ENCODE assay signal across 8 cellular contexts in genomic region chr17:63446218-63446980, GRCh38. TPM values are rescaled to one million over a fixed set of nuclear protein-coding genes. Genes with fewer than 3 reads are reported as not detected.
DNase-seq lines count a peak whose midpoint lies in the region; ATAC-seq and TF ChIP-seq lines count a peak whose summit lies in the region.

Gene CYB561, minus strand, starts transcription at chr17:63446306. Its CDS starts 8,759 bp downstream, at chr17:63437547.

- H3K36me3 ChIP-seq in adrenal gland (replicated peaks in 1 of 2): no peaks in the 10 kb centered on the region
- H3K36me3 ChIP-seq in right atrium auricular region: no peaks in the 10 kb centered on the region

- H3K4me1 ChIP-seq in adrenal gland (replicated peaks in 1 of 2): peaks cover 14 to 41% of the 10 kb centered on the region in 2 donors
- H3K4me1 ChIP-seq in right atrium auricular region: peaks cover 0 to 56% of the 10 kb centered on the region in 2 donors

- H3K27me3 ChIP-seq in adrenal gland (no peaks in the 10 kb centered on the region), right atrium auricular region (no peaks in the 10 kb centered on the region)

- TF ChIP-seq RAD21 in Ishikawa (IDR thresholded peaks at IDR 0.05; ENCODE audit: low read depth): peak; percentile 37; the same call in 1 of the 2 replicates

- H3K27ac ChIP-seq in adrenal gland (peak within 1 kb of the TSS in 4 of 5 donors; percentile 62 to 89 (median 74)), right atrium auricular region (peak within 1 kb of the TSS; percentile 76 to 77)

- intact Hi-C loops in adrenal gland (cut with DNase I): no loop called here

- peak; percentile 57 for ATAC-seq in GM21528 (IDR thresholded peaks at IDR 0.05; ENCODE audit: low FRiP score, unreplicated experiment)

- H3K9me3 ChIP-seq in adrenal gland (replicated peaks in 1 of 3): no peaks in the 10 kb centered on the region
- H3K9me3 ChIP-seq in right atrium auricular region: no peaks in the 10 kb centered on the region

- DNase-seq in DMS79 (lab: John Stamatoyannopoulos, UW): peak; percentile 29
- peak; percentile 43 for DNase-seq in T follicular helper cell (ENCODE audit: low read depth)
- peak; percentile 71 to 83 (median 75) for DNase-seq in adrenal gland
- DNase-seq in right atrium auricular region (ENCODE audit: low spot score): peak; percentile 78
- peak; percentile 70 for DNase-seq in retina
- no peak for DNase-seq in OCI-M2 (lab: John Stamatoyannopoulos, UW; ENCODE audit: unreplicated experiment)

- peak within 1 kb of the TSS in 3 of 4 donors; percentile 29 to 92 (median 65) for H3K4me3 ChIP-seq in adrenal gland
- peak within 1 kb of the TSS; percentile 47 to 71 for H3K4me3 ChIP-seq in right atrium auricular region

- TF ChIP-seq CTCF in adrenal gland (IDR thresholded peaks at IDR 0.05) (peak in 2 of 6 experiments; percentile 3 to 5), right atrium auricular region (IDR thresholded peaks at IDR 0.05) (peak; percentile 3 to 48)

- 12 to 44% (median 14%) methylated on average over 23 to 88 of the region's 89 CpGs for WGBS in adrenal gland, 4 donors

- TF ChIP-seq EP300 in Ishikawa (IDR thresholded peaks at IDR 0.05; ENCODE audit: borderline replicate concordance): no peak; the same call in 1 of the 2 replicates

- TF ChIP-seq POLR2A in adrenal gland (IDR thresholded peaks at IDR 0.05): no peak

TF ChIP-seq in Ishikawa, 13 proteins besides CTCF, POLR2A, EP300 and RAD21:
- TF ChIP-seq FOXM1 (IDR thresholded peaks at IDR 0.05; ENCODE audit: borderline replicate concordance, low read depth) (no peak), TAF1 (IDR thresholded peaks at IDR 0.05; ENCODE audit: low read depth) (no peak; the same call in 1 of the 2 replicates), NFIC (IDR thresholded peaks at IDR 0.05) (no peak), EGR1 (IDR thresholded peaks at IDR 0.05) (peak; percentile 53), YY1 (IDR thresholded peaks at IDR 0.05; ENCODE audit: low read depth) (no peak), ZBTB7A (IDR thresholded peaks at IDR 0.05; ENCODE audit: low read depth) (no peak; the same call in 1 of the 2 replicates), CREB1 (IDR thresholded peaks at IDR 0.05; ENCODE audit: low read depth) (no peak; the same call in 1 of the 2 replicates), REST (IDR thresholded peaks at IDR 0.05; ENCODE audit: low read depth) (no peak), CEBPB (IDR thresholded peaks at IDR 0.05) (no peak), USF1 (IDR thresholded peaks at IDR 0.05) (0 out of 2 replicates have a peak, but pooled peaks have one; percentile 55), MAX (IDR thresholded peaks at IDR 0.05) (peak; percentile 94)

RNA-seq across cellular contexts. Expression of gene CYB561, which starts in this region (rescaled TPM):
- 100 to 1,000 TPM in 2 of 8 donors, 10 to 100 TPM in 6; 38.7 to 195 (median 68.4) TPM for total RNA-seq in adrenal gland
- polyA plus RNA-seq in adrenal gland: 100 to 1,000 TPM in 2 of 3 donors, 10 to 100 TPM in 1; 38.8 to 116 (median 113) TPM
- 10 to 100 TPM; 13.4 to 13.7 TPM for total RNA-seq in right atrium auricular region
